ENCODE assay signal across 1 cellular context in the genomic region with DNA sequence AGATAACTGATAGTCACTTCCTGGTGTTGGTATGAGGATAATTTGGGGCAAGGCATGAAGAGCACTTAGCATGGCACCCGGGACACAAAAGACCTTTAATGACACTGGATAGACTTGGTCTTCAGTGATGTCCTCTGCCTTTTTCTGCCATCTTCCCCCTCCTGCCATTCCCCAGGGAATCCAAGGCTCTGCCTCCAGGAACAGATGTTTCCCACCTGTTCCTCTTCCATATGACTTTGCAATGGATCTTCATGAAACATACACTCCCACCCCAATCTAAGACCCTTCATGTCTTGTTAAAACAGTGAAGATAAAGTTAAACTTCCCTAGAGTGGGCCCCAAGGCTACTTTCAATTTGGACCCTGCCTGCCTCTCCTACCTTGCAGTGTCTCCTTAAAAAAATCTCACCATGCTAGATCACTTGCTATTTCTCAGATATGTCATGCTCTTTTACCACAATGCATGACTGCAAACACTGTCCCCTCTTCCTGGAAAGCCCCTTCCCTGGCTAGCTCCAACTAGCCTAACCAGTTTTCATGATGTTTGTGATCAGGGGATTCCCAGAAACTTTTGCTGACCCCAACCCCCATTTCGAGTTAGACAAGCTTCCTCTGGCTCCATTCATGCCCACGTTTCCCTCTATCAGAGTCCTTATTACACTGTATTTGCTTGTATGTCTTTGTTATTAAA.
TF ChIP-seq lines count a peak whose summit lies in the region.

No MANE protein-coding gene starts in this region.

TF ChIP-seq in GM12878, 131 proteins besides CTCF, POLR2A, EP300 and RAD21 (continued from another document and continues in another):
- TF ChIP-seq RELA (IDR thresholded peaks at IDR 0.05; ENCODE audit: borderline replicate concordance, partially characterized antibody), result peak; percentile 98
- TF ChIP-seq ZBED1 (IDR thresholded peaks at IDR 0.05; ENCODE audit: borderline replicate concordance), result no peak
- TF ChIP-seq, protein P1, sequence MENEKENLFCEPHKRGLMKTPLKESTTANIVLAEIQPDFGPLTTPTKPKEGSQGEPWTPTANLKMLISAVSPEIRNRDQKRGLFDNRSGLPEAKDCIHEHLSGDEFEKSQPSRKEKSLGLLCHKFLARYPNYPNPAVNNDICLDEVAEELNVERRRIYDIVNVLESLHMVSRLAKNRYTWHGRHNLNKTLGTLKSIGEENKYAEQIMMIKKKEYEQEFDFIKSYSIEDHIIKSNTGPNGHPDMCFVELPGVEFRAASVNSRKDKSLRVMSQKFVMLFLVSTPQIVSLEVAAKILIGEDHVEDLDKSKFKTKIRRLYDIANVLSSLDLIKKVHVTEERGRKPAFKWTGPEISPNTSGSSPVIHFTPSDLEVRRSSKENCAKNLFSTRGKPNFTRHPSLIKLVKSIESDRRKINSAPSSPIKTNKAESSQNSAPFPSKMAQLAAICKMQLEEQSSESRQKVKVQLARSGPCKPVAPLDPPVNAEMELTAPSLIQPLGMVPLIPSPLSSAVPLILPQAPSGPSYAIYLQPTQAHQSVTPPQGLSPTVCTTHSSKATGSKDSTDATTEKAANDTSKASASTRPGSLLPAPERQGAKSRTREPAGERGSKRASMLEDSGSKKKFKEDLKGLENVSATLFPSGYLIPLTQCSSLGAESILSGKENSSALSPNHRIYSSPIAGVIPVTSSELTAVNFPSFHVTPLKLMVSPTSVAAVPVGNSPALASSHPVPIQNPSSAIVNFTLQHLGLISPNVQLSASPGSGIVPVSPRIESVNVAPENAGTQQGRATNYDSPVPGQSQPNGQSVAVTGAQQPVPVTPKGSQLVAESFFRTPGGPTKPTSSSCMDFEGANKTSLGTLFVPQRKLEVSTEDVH (IDR thresholded peaks at IDR 0.05; ENCODE audit: low read depth, partially characterized antibody), result no peak
- TF ChIP-seq ESRRA (IDR thresholded peaks at IDR 0.05; ENCODE audit: low read length), result no peak
- TF ChIP-seq ZNF217 (IDR thresholded peaks at IDR 0.05), result no peak
- TF ChIP-seq, protein P2, sequence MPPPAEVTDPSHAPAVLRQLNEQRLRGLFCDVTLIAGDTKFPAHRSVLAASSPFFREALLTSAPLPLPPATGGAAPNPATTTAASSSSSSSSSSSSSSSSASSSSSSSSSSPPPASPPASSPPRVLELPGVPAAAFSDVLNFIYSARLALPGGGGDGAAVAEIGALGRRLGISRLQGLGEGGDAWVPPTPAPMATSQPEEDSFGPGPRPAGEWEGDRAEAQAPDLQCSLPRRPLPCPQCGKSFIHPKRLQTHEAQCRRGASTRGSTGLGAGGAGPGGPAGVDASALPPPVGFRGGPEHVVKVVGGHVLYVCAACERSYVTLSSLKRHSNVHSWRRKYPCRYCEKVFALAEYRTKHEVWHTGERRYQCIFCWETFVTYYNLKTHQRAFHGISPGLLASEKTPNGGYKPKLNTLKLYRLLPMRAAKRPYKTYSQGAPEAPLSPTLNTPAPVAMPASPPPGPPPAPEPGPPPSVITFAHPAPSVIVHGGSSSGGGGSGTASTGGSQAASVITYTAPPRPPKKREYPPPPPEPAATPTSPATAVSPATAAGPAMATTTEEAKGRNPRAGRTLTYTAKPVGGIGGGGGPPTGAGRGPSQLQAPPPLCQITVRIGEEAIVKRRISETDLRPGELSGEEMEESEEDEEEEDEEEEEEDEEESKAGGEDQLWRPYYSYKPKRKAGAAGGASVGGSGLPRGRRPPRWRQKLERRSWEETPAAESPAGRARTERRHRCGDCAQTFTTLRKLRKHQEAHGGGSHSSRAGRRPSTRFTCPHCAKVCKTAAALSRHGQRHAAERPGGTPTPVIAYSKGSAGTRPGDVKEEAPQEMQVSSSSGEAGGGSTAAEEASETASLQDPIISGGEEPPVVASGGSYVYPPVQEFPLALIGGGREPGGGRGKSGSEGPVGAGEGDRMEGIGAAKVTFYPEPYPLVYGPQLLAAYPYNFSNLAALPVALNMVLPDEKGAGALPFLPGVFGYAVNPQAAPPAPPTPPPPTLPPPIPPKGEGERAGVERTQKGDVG (CRISPR knock-in tag; IDR thresholded peaks at IDR 0.05), result no peak
- TF ChIP-seq SUZ12 (IDR thresholded peaks at IDR 0.05; ENCODE audit: unreplicated experiment), result no peak
- TF ChIP-seq DPF2 (IDR thresholded peaks at IDR 0.05), result 0 out of 2 replicates have a peak, but pooled peaks have one; percentile 67
- TF ChIP-seq PML (IDR thresholded peaks at IDR 0.05; ENCODE audit: low read length), result peak; percentile 50; the same call in 1 of the 2 replicates
- TF ChIP-seq, protein P3, sequence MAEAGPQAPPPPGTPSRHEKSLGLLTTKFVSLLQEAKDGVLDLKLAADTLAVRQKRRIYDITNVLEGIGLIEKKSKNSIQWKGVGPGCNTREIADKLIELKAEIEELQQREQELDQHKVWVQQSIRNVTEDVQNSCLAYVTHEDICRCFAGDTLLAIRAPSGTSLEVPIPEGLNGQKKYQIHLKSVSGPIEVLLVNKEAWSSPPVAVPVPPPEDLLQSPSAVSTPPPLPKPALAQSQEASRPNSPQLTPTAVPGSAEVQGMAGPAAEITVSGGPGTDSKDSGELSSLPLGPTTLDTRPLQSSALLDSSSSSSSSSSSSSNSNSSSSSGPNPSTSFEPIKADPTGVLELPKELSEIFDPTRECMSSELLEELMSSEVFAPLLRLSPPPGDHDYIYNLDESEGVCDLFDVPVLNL (IDR thresholded peaks at IDR 0.05; ENCODE audit: low read depth, low read length), result no peak
- TF ChIP-seq, protein P4, sequence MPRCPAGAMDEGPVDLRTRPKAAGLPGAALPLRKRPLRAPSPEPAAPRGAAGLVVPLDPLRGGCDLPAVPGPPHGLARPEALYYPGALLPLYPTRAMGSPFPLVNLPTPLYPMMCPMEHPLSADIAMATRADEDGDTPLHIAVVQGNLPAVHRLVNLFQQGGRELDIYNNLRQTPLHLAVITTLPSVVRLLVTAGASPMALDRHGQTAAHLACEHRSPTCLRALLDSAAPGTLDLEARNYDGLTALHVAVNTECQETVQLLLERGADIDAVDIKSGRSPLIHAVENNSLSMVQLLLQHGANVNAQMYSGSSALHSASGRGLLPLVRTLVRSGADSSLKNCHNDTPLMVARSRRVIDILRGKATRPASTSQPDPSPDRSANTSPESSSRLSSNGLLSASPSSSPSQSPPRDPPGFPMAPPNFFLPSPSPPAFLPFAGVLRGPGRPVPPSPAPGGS (IDR thresholded peaks at IDR 0.05; ENCODE audit: borderline replicate concordance, insufficient read depth, low read depth, low read length, poor library complexity, severe bottlenecking), result no peak
- TF ChIP-seq MYB (IDR thresholded peaks at IDR 0.05; ENCODE audit: borderline replicate concordance, low read depth, low read length), result no peak
- peak; percentile 67; the same call in 1 of the 2 replicates for TF ChIP-seq CHD2 (IDR thresholded peaks at IDR 0.05; ENCODE audit: borderline replicate concordance, low read depth, low read length)
- TF ChIP-seq EED (IDR thresholded peaks at IDR 0.05; ENCODE audit: low read depth), result peak; percentile 81
- no peak for TF ChIP-seq LARP7 (IDR thresholded peaks at IDR 0.05)
- TF ChIP-seq RFX5 (IDR thresholded peaks at IDR 0.05; ENCODE audit: low read depth, low read length), result no peak
- peak; percentile 86; the same call in 1 of the 2 replicates for TF ChIP-seq NFIC (IDR thresholded peaks at IDR 0.05; ENCODE audit: low read depth, low read length)
- peak; percentile 66; the same call in 1 of the 2 replicates for TF ChIP-seq BCL11A (IDR thresholded peaks at IDR 0.05; ENCODE audit: low read depth, low read length)
- TF ChIP-seq, protein P5, sequence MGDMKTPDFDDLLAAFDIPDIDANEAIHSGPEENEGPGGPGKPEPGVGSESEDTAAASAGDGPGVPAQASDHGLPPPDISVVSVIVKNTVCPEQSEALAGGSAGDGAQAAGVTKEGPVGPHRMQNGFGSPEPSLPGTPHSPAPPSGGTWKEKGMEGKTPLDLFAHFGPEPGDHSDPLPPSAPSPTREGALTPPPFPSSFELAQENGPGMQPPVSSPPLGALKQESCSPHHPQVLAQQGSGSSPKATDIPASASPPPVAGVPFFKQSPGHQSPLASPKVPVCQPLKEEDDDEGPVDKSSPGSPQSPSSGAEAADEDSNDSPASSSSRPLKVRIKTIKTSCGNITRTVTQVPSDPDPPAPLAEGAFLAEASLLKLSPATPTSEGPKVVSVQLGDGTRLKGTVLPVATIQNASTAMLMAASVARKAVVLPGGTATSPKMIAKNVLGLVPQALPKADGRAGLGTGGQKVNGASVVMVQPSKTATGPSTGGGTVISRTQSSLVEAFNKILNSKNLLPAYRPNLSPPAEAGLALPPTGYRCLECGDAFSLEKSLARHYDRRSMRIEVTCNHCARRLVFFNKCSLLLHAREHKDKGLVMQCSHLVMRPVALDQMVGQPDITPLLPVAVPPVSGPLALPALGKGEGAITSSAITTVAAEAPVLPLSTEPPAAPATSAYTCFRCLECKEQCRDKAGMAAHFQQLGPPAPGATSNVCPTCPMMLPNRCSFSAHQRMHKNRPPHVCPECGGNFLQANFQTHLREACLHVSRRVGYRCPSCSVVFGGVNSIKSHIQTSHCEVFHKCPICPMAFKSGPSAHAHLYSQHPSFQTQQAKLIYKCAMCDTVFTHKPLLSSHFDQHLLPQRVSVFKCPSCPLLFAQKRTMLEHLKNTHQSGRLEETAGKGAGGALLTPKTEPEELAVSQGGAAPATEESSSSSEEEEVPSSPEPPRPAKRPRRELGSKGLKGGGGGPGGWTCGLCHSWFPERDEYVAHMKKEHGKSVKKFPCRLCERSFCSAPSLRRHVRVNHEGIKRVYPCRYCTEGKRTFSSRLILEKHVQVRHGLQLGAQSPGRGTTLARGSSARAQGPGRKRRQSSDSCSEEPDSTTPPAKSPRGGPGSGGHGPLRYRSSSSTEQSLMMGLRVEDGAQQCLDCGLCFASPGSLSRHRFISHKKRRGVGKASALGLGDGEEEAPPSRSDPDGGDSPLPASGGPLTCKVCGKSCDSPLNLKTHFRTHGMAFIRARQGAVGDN (IDR thresholded peaks at IDR 0.05), result 0 out of 2 replicates have a peak, but pooled peaks have one; percentile 12
- peak; percentile 82 for TF ChIP-seq CREM (IDR thresholded peaks at IDR 0.05; ENCODE audit: low read depth)
- TF ChIP-seq RB1 (IDR thresholded peaks at IDR 0.05; ENCODE audit: borderline replicate concordance), result 0 out of 2 replicates have a peak, but pooled peaks have one; percentile 14
- 0 out of 2 replicates have a peak, but pooled peaks have one; percentile 30 for TF ChIP-seq YY1 (IDR thresholded peaks at IDR 0.05; ENCODE audit: low read depth, low read length)
- TF ChIP-seq, protein P6, sequence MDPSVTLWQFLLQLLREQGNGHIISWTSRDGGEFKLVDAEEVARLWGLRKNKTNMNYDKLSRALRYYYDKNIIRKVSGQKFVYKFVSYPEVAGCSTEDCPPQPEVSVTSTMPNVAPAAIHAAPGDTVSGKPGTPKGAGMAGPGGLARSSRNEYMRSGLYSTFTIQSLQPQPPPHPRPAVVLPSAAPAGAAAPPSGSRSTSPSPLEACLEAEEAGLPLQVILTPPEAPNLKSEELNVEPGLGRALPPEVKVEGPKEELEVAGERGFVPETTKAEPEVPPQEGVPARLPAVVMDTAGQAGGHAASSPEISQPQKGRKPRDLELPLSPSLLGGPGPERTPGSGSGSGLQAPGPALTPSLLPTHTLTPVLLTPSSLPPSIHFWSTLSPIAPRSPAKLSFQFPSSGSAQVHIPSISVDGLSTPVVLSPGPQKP (IDR thresholded peaks at IDR 0.05; ENCODE audit: low read depth, low read length), result no peak
- TF ChIP-seq, protein P7, sequence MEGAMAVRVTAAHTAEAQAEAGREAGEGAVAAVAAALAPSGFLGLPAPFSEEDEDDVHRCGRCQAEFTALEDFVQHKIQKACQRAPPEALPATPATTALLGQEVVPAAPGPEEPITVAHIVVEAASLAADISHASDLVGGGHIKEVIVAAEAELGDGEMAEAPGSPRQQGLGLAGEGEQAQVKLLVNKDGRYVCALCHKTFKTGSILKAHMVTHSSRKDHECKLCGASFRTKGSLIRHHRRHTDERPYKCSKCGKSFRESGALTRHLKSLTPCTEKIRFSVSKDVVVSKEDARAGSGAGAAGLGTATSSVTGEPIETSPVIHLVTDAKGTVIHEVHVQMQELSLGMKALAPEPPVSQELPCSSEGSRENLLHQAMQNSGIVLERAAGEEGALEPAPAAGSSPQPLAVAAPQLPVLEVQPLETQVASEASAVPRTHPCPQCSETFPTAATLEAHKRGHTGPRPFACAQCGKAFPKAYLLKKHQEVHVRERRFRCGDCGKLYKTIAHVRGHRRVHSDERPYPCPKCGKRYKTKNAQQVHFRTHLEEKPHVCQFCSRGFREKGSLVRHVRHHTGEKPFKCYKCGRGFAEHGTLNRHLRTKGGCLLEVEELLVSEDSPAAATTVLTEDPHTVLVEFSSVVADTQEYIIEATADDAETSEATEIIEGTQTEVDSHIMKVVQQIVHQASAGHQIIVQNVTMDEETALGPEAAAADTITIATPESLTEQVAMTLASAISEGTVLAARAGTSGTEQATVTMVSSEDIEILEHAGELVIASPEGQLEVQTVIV (IDR thresholded peaks at IDR 0.05; ENCODE audit: borderline replicate concordance, partially characterized antibody), result no peak
- TF ChIP-seq HDGF (IDR thresholded peaks at IDR 0.05), result no peak; the same call in 1 of the 2 replicates
- TF ChIP-seq ATF7 (IDR thresholded peaks at IDR 0.05; ENCODE audit: low read depth), result peak; percentile 70; the same call in 1 of the 2 replicates
- TF ChIP-seq BHLHE40 (IDR thresholded peaks at IDR 0.05; ENCODE audit: borderline replicate concordance in 1 of 2, low read depth in 2 of 2, low read length in 1 of 2), result peak in 1 of 2 experiments; percentile 36; a peak in 1 of 4 replicates
- TF ChIP-seq, protein P8, sequence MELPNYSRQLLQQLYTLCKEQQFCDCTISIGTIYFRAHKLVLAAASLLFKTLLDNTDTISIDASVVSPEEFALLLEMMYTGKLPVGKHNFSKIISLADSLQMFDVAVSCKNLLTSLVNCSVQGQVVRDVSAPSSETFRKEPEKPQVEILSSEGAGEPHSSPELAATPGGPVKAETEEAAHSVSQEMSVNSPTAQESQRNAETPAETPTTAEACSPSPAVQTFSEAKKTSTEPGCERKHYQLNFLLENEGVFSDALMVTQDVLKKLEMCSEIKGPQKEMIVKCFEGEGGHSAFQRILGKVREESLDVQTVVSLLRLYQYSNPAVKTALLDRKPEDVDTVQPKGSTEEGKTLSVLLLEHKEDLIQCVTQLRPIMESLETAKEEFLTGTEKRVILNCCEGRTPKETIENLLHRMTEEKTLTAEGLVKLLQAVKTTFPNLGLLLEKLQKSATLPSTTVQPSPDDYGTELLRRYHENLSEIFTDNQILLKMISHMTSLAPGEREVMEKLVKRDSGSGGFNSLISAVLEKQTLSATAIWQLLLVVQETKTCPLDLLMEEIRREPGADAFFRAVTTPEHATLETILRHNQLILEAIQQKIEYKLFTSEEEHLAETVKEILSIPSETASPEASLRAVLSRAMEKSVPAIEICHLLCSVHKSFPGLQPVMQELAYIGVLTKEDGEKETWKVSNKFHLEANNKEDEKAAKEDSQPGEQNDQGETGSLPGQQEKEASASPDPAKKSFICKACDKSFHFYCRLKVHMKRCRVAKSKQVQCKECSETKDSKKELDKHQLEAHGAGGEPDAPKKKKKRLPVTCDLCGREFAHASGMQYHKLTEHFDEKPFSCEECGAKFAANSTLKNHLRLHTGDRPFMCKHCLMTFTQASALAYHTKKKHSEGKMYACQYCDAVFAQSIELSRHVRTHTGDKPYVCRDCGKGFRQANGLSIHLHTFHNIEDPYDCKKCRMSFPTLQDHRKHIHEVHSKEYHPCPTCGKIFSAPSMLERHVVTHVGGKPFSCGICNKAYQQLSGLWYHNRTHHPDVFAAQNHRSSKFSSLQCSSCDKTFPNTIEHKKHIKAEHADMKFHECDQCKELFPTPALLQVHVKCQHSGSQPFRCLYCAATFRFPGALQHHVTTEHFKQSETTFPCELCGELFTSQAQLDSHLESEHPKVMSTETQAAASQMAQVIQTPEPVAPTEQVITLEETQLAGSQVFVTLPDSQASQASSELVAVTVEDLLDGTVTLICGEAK (IDR thresholded peaks at IDR 0.05; ENCODE audit: borderline replicate concordance), result no peak
- TF ChIP-seq CHD4 (IDR thresholded peaks at IDR 0.05), result no peak
- TF ChIP-seq ZNF274 (IDR thresholded peaks at IDR 0.05; ENCODE audit: insufficient read depth, insufficient read length), result no peak
- TF ChIP-seq WRNIP1 (IDR thresholded peaks at IDR 0.05; ENCODE audit: borderline replicate concordance, low read depth, low read length), result no peak
- no peak for TF ChIP-seq SUPT20H (IDR thresholded peaks at IDR 0.05; ENCODE audit: borderline replicate concordance, control insufficient read depth, low read depth, low read length)
- no peak for TF ChIP-seq STAT3 (IDR thresholded peaks at IDR 0.05; ENCODE audit: low read depth, low read length)
- peak; percentile 60 for TF ChIP-seq IKZF1 (conservative IDR thresholded peaks at IDR 0.05)
